Comparison of ENCODE assay signal across 8 cellular contexts in genomic region chr4:56434599-56435000, GRCh38. TPM values are rescaled to one million over a fixed set of nuclear protein-coding genes. Genes with fewer than 3 reads are reported as not detected.
DNase-seq lines count a peak whose midpoint lies in the region; ATAC-seq, FAIRE-seq and TF ChIP-seq lines count a peak whose summit lies in the region.

No MANE protein-coding gene starts in this region.

- H3K4me2 ChIP-seq in A549 (peak overlapping the region; percentile 82), OCI-LY1 (ENCODE audit: low read length) (peak overlapping the region; percentile 85)

- H4K20me1 ChIP-seq in OCI-LY1 (ENCODE audit: insufficient read depth, low read length), result peaks cover 2% of the 10 kb centered on the region

- DNase-seq in A549 (ENCODE audit: low read depth in 1 of 2, low spot score in 1 of 2) (peak in 1 of 2 experiments; percentile 41), GM12864 (ENCODE audit: low read depth) (no peak)
- no peak for DNase-seq in activated CD4-positive, CD25-positive, alpha-beta regulatory T cell treated with anti-CD3 and anti-CD28 coated beads, Interleukin-2, amount 50 U/mL, for 72 hours
- DNase-seq in stimulated activated CD4-positive, alpha-beta T cell treated with anti-CD3 and anti-CD28 coated beads, Interleukin-12 subunit alpha, Interleukin-12 subunit beta, amount 100 ng/mL, for 4 hours, result no peak

- H3K4me1 ChIP-seq in A549 (peaks cover 27% of the 10 kb centered on the region; the same call in 2 of the 3 replicates), OCI-LY1 (ENCODE audit: insufficient read depth, low read length, severe bottlenecking) (peaks cover 43% of the 10 kb centered on the region), muscle layer of duodenum (ENCODE audit: control insufficient read depth in 1 of 2, insufficient read depth in 2 of 2, low read length in 2 of 2) (peaks cover 5 to 15% of the 10 kb centered on the region in 2 donors)

- H3F3A ChIP-seq in OCI-LY1 (ENCODE audit: insufficient read depth, low read length), result no peaks in the 10 kb centered on the region

- intact Hi-C loops in dendritic cell treated with granulocyte-macrophage colony-stimulating factor and Interleukin-4, amounts not matched to agents 40 ng/mL and 50 ng/mL, for 4 days (cut with micrococcal nuclease), result no loop called here

- peaks cover 27% of the 10 kb centered on the region for H3K4me1 Mint-ChIP-seq in dendritic cell treated with granulocyte-macrophage colony-stimulating factor and Interleukin-4, amounts not matched to agents 40 ng/mL and 50 ng/mL, for 4 days (ENCODE audit: low read depth)

- ATAC-seq in A549, result no peak
- no peak for ATAC-seq in HG03378 (IDR thresholded peaks at IDR 0.05; ENCODE audit: unreplicated experiment)

- H2AFZ ChIP-seq in OCI-LY1 (ENCODE audit: low read length), result no peak overlapping the region

- H3K36me3 Mint-ChIP-seq in dendritic cell treated with granulocyte-macrophage colony-stimulating factor and Interleukin-4, amounts not matched to agents 40 ng/mL and 50 ng/mL, for 4 days (ENCODE audit: low read depth), result peaks cover 24% of the 10 kb centered on the region

- 1% methylated on average over 3 of the region's 9 CpGs for whole genome bisulfite sequencing in A549 (ENCODE audit: missing lambda C conversion rate)

- H3K4me3 Mint-ChIP-seq in dendritic cell treated with granulocyte-macrophage colony-stimulating factor and Interleukin-4, amounts not matched to agents 40 ng/mL and 50 ng/mL, for 4 days, result peak overlapping the region; percentile 78

- TF ChIP-seq POLR2A in A549 (IDR thresholded peaks at IDR 0.05; ENCODE audit: low read length), result no peak

- H3K27me3 ChIP-seq in OCI-LY1 (ENCODE audit: insufficient read depth, low read length) (no peaks in the 10 kb centered on the region), muscle layer of duodenum (ENCODE audit: low read depth, low read length) (no peaks in the 10 kb centered on the region)

- H3K9me3 ChIP-seq in A549 (no peaks in the 10 kb centered on the region), OCI-LY1 (ENCODE audit: low read length) (no peaks in the 10 kb centered on the region), muscle layer of duodenum (ENCODE audit: control insufficient read depth in 1 of 2, low read length in 2 of 2) (no peaks in the 10 kb centered on the region)

- CTCF ChIA-PET in A549 (lab: Yijun Ruan, JAX), result interaction anchor here (1.1 to 4.0 kb wide), 4 partner anchors 11 to 402 kb away, joined by 3 to 25 read pairs (median 4); no protein-coding TSS in a partner anchor

- H3K9me2 ChIP-seq in OCI-LY1 (ENCODE audit: low read depth, low read length), result no peaks in the 10 kb centered on the region

- H3K79me2 ChIP-seq in OCI-LY1 (ENCODE audit: insufficient read depth, low read length), result peaks cover 86% of the 10 kb centered on the region

- POLR2A ChIA-PET in A549 (lab: Yijun Ruan, JAX), result interaction anchor here (0.6 to 4.5 kb wide), 7 partner anchors 9 to 543 kb away, joined by 3 to 60 read pairs (median 5); partner anchors contain the start of genes AASDH, NOA1 and SRP72

- H3K9ac ChIP-seq in OCI-LY1 (ENCODE audit: low read length), result peak overlapping the region; percentile 89

- H3K9me3 Mint-ChIP-seq in dendritic cell treated with granulocyte-macrophage colony-stimulating factor and Interleukin-4, amounts not matched to agents 40 ng/mL and 50 ng/mL, for 4 days, result no peaks in the 10 kb centered on the region

- peak overlapping the region; percentile 65 to 96 for H3K27ac ChIP-seq in A549
- H3K27ac ChIP-seq in OCI-LY1 (ENCODE audit: low read depth, low read length, poor library complexity, severe bottlenecking), result peak overlapping the region; percentile 70
- H3K27ac ChIP-seq in muscle layer of duodenum (ENCODE audit: low read length), result peak overlapping the region; percentile 87

- TF ChIP-seq EP300 in A549 (IDR thresholded peaks at IDR 0.05), result no peak

- H3K27me3 Mint-ChIP-seq in dendritic cell treated with granulocyte-macrophage colony-stimulating factor and Interleukin-4, amounts not matched to agents 40 ng/mL and 50 ng/mL, for 4 days, result no peaks in the 10 kb centered on the region

- H3K27ac Mint-ChIP-seq in dendritic cell treated with granulocyte-macrophage colony-stimulating factor and Interleukin-4, amounts not matched to agents 40 ng/mL and 50 ng/mL, for 4 days, result peak overlapping the region; percentile 89

- TF ChIP-seq CTCF in A549 (IDR thresholded peaks at IDR 0.05), result no peak
- TF ChIP-seq CTCF in GM12864 (IDR thresholded peaks at IDR 0.05; ENCODE audit: low read depth, low read length, missing control alignments), result no peak
- TF ChIP-seq CTCF in OCI-LY1 (IDR thresholded peaks at IDR 0.05; ENCODE audit: low read length), result no peak

- H3K4me3 ChIP-seq in A549 (peak overlapping the region; percentile 59), GM12864 (ENCODE audit: low read depth, low read length) (peak overlapping the region; percentile 93), OCI-LY1 (ENCODE audit: low read depth, low read length, poor library complexity, severe bottlenecking) (peak overlapping the region; percentile 96), muscle layer of duodenum (ENCODE audit: low read depth in 1 of 2, low read length in 2 of 2) (peak overlapping the region; percentile 79 to 92)

- no peak for TF ChIP-seq RAD21 in A549 (conservative IDR thresholded peaks at IDR 0.05 in 1 of 2, IDR thresholded peaks at IDR 0.05 in 1 of 2)

- FAIRE-seq in A549 (lab: Jason Lieb, UNC), result no peak

- H3K36me3 ChIP-seq in OCI-LY1 (ENCODE audit: insufficient read depth, low read length), result peaks cover 12% of the 10 kb centered on the region; the same call in 1 of the 2 replicates
- no peaks in the 10 kb centered on the region for H3K36me3 ChIP-seq in muscle layer of duodenum (ENCODE audit: control insufficient read depth in 1 of 2, insufficient read depth in 2 of 2, low read length in 2 of 2)

TF ChIP-seq in A549, 52 proteins besides CTCF, POLR2A, EP300 and RAD21:
- TF ChIP-seq USF2 (IDR thresholded peaks at IDR 0.05) (no peak), CBX2 (IDR thresholded peaks at IDR 0.05; ENCODE audit: borderline replicate concordance, low read depth) (no peak), NR3C1 (IDR thresholded peaks at IDR 0.05) (no peak), TP53 (CRISPR knock-in tag; IDR thresholded peaks at IDR 0.05) (no peak), FOSL2 (IDR thresholded peaks at IDR 0.05) (no peak), FOSL2 (CRISPR knock-in tag; IDR thresholded peaks at IDR 0.05) (no peak), EHF (CRISPR knock-in tag; IDR thresholded peaks at IDR 0.05) (no peak), GATA3 (IDR thresholded peaks at IDR 0.05; ENCODE audit: borderline replicate concordance) (no peak), NPAS2 (CRISPR knock-in tag; IDR thresholded peaks at IDR 0.05; ENCODE audit: borderline replicate concordance) (no peak), JUNB (IDR thresholded peaks at IDR 0.05) (no peak), HEYL (CRISPR knock-in tag; IDR thresholded peaks at IDR 0.05) (no peak), HMGXB4 (CRISPR knock-in tag; IDR thresholded peaks at IDR 0.05; ENCODE audit: borderline replicate concordance) (no peak)

RNA-seq across cellular contexts. Expression of gene PPAT, which starts 0.8 kb away (rescaled TPM):
- polyA plus RNA-seq in A549 (2011; rRNA removed) (25.4 and 26.7 TPM in 2 replicates), A549 (2017; fragmentation: RNase III; extraction: RNeasy Plus Mini Kit Qiagen cat#74134 plus additional on column Dnase treatment) (22.2 to 23.6 TPM (median 22.8 TPM) in 3 replicates)
- 8.1 and 8.3 TPM in 2 replicates for polyA plus RNA-seq in A549 (2012; cell fraction: cytosol; rRNA removed)
- 5.3 and 7.5 TPM in 2 replicates for polyA plus RNA-seq in A549 (2012; cell fraction: nucleus; rRNA removed)
- 6.8 and 12.8 TPM in 2 replicates for polyA minus RNA-seq in A549 (2011; rRNA and poly(A)+ RNA removed)

RNA-seq across cellular contexts. Expression of gene PAICS, which starts 1.5 kb away (rescaled TPM):
- polyA plus RNA-seq in A549 (2011; rRNA removed), result 185 and 227 TPM in 2 replicates
- 82.8 and 92.9 TPM in 2 replicates for polyA plus RNA-seq in A549 (2012; cell fraction: cytosol; rRNA removed)
- polyA plus RNA-seq in A549 (2012; cell fraction: nucleus; rRNA removed), result 49.2 and 84.4 TPM in 2 replicates
- 154 to 167 TPM (median 156 TPM) in 3 replicates for polyA plus RNA-seq in A549 (2017; fragmentation: RNase III; extraction: RNeasy Plus Mini Kit Qiagen cat#74134 plus additional on column Dnase treatment)
- polyA minus RNA-seq in A549 (2011; rRNA and poly(A)+ RNA removed), result 49.3 and 53.2 TPM in 2 replicates

RNA-seq across cellular contexts. Expression of gene SRP72, which starts 32.8 kb away (rescaled TPM):
- polyA plus RNA-seq in A549 (2011; rRNA removed) (114 and 135 TPM in 2 replicates), A549 (2017; fragmentation: RNase III; extraction: RNeasy Plus Mini Kit Qiagen cat#74134 plus additional on column Dnase treatment) (70.1 to 73.3 TPM (median 71.6 TPM) in 3 replicates)
- 23.0 and 24.2 TPM in 2 replicates for polyA plus RNA-seq in A549 (2012; cell fraction: cytosol; rRNA removed)
- polyA plus RNA-seq in A549 (2012; cell fraction: nucleus; rRNA removed), result 19.9 and 39.4 TPM in 2 replicates
- polyA minus RNA-seq in A549 (2011; rRNA and poly(A)+ RNA removed), result 79.9 and 97.2 TPM in 2 replicates

RNA-seq across cellular contexts. Expression of gene AASDH, which starts 47.3 kb away (rescaled TPM):
- polyA plus RNA-seq in A549 (2011; rRNA removed) (11.1 and 12.2 TPM in 2 replicates), A549 (2017; fragmentation: RNase III; extraction: RNeasy Plus Mini Kit Qiagen cat#74134 plus additional on column Dnase treatment) (4.6 to 4.8 TPM (median 4.7 TPM) in 3 replicates)
- polyA plus RNA-seq in A549 (2012; cell fraction: cytosol; rRNA removed), result 1.7 and 1.8 TPM in 2 replicates
- polyA plus RNA-seq in A549 (2012; cell fraction: nucleus; rRNA removed), result 1.6 and 2.7 TPM in 2 replicates
- 5.3 and 7.1 TPM in 2 replicates for polyA minus RNA-seq in A549 (2011; rRNA and poly(A)+ RNA removed)
